24 cellular contexts compared by ENCODE assay signal in genomic region chr3:43465109-43465508, GRCh38.
"Had no signal": no experiment of that assay in that cellular context is flagged by ENCODE, and none has a peak within 500 bp of the region (broad histone marks: within the 10 kb centered on the region; RNA-seq: fewer than 3 reads in every experiment).

No MANE protein-coding gene starts in this region.

- FAIRE-seq: keratinocyte, TTC549 had no signal

- H3K4me2 ChIP-seq: hepatocyte had no signal

- ATAC-seq: left ventricle myocardium superior; natural killer cell; stimulated activated naive CD8-positive, alpha-beta T cell treated with anti-CD3 and anti-CD28 coated beads, Interleukin-15, Interleukin-2, amounts not matched to agents 100 U/mL and 50 U/mL, for 24 hours had no signal

- H3K9me3 ChIP-seq: breast epithelium, esophagus muscularis mucosa, neutrophil, right atrium auricular region, transverse colon, vagina had no signal

- H3K4me3 ChIP-seq: breast epithelium, esophagus muscularis mucosa, hepatocyte, right atrium auricular region, skin epidermis, transverse colon, vagina had no signal

- H3K27ac ChIP-seq: breast epithelium, esophagus muscularis mucosa, hepatocyte, neutrophil, right atrium auricular region, skin epidermis, transverse colon, vagina had no signal

- H3K4me1 ChIP-seq: breast epithelium, right atrium auricular region, transverse colon, vagina had no signal

- H3K36me3 ChIP-seq: breast epithelium, right atrium auricular region, vagina had no signal

- DNase-seq: activated B cell treated with CpG ODN at 0.5 μM for 24 hours; activated CD4-positive, alpha-beta T cell treated with anti-CD3 and anti-CD28 coated beads, Interleukin-2, amount 10 ng/mL, durations not matched to agents 24 days and 14 days; activated CD8-positive, alpha-beta memory T cell treated with anti-CD3 and anti-CD28 coated beads for 24 hours; activated naive CD4-positive, alpha-beta T cell; activated naive CD8-positive, alpha-beta T cell treated with anti-CD3 and anti-CD28 coated beads, Interleukin-2, amount 10 ng/mL, durations not matched to agents 7 days and 5 days; endodermal cell; left ventricle myocardium superior; mesenchymal stem cell; natural killer cell; posterior cingulate gyrus; stimulated activated CD4-positive, alpha-beta T cell treated with anti-CD3 and anti-CD28 coated beads, Interleukin-4, amount 100 ng/mL, for 4 hours; stimulated activated CD8-positive, alpha-beta memory T cell treated with anti-CD3 and anti-CD28 coated beads, Interleukin-4, amount 100 ng/mL, for 48 hours; stimulated activated naive CD8-positive, alpha-beta T cell treated with anti-CD3 and anti-CD28 coated beads, Interleukin-15, Interleukin-2, amounts not matched to agents 100 U/mL and 50 U/mL, for 24 hours; T-helper 2 cell; transverse colon had no signal

- H3K27me3 ChIP-seq: breast epithelium, esophagus muscularis mucosa, hepatocyte, neutrophil, right atrium auricular region, transverse colon, vagina had no signal
